8 cellular contexts compared by ENCODE assay signal in genomic region chr6:138593100-138593877, GRCh38.
DNase-seq lines count a peak whose midpoint lies in the region; ATAC-seq and TF ChIP-seq lines count a peak whose summit lies in the region.

No MANE protein-coding gene starts in this region.

- H3K9me3 Mint-ChIP-seq in MCF 10A (ENCODE audit: unreplicated experiment), result no peaks in the 10 kb centered on the region

- peak overlapping the region; percentile 67 for H3K4me3 Mint-ChIP-seq in MCF 10A (ENCODE audit: unreplicated experiment)

- peak overlapping the region; percentile 91 for H3K27ac Mint-ChIP-seq in MCF 10A (ENCODE audit: low read depth, unreplicated experiment)

- CTCF ChIA-PET in MCF 10A (lab: Yijun Ruan, JAX), result interaction anchor here (0.7 to 9.7 kb wide), 6 partner anchors 29 to 176 kb away, joined by 3 to 153 read pairs (median 10); no protein-coding TSS in a partner anchor

- in situ Hi-C loops in SK-MEL-5 (cut with HindIII; ENCODE audit: low pct_unique_long_range_greater_than_20kb, low sequenced_read_pairs), result loop anchor here (25.0 kb wide), 1 partner anchor 169 kb away; the partner anchor contains the start of gene CCDC28A

- TSS peak; percentile 90 for BruUV-seq in MCF 10A (replicated peaks; lab: Mats Ljungman, UMichigan)

- ATAC-seq in GM19351 (IDR thresholded peaks at IDR 0.05; ENCODE audit: unreplicated experiment) (peak; percentile 67), HG03280 (IDR thresholded peaks at IDR 0.05; ENCODE audit: unreplicated experiment) (peak; percentile 55), left lobe of liver (peak; percentile 65)

- peaks cover 13% of the 10 kb centered on the region for H3K36me3 Mint-ChIP-seq in MCF 10A (ENCODE audit: insufficient read depth, unreplicated experiment)

- intact Hi-C loops in MCF 10A (cut with micrococcal nuclease), result loop anchor here (2.0 to 10.0 kb wide), 2 partner anchors 62 to 392 kb away; partner anchors contain the start of gene REPS1

- POLR2A ChIA-PET in MCF 10A (lab: Yijun Ruan, JAX), result interaction anchor here (0.6 to 2.3 kb wide), 21 partner anchors 9 to 485 kb away, joined by 3 to 17 read pairs (median 4); partner anchors contain the start of gene CCDC28A

- DNase-seq in Ammon's horn (ENCODE audit: low spot score) (peak; percentile 34), SK-MEL-5 (ENCODE audit: low read depth, low spot score) (peak; percentile 99), MCF 10A (ENCODE audit: unreplicated experiment) (peak; percentile 96), left lobe of liver (ENCODE audit: low spot score) (peak; percentile 57), mesenteric fat pad (ENCODE audit: low spot score) (no peak)
- DNase-seq in stimulated activated CD4-positive, alpha-beta T cell treated with anti-CD3 and anti-CD28 coated beads, TNF-alpha, amount 100 ng/mL, for 24 hours (ENCODE audit: low read depth in 3 of 3), result peak; percentile 3 to 31 (median 29)

- no peaks in the 10 kb centered on the region for H3K27me3 Mint-ChIP-seq in MCF 10A (ENCODE audit: insufficient read depth, unreplicated experiment)

- TF ChIP-seq CTCF in MCF 10A (IDR thresholded peaks at IDR 0.05; ENCODE audit: unreplicated experiment), result no peak

- H3K4me1 Mint-ChIP-seq in MCF 10A (ENCODE audit: insufficient read depth, unreplicated experiment), result peaks cover 43% of the 10 kb centered on the region
